Comparison of ENCODE assay signal across 11 cellular contexts in the genomic region with DNA sequence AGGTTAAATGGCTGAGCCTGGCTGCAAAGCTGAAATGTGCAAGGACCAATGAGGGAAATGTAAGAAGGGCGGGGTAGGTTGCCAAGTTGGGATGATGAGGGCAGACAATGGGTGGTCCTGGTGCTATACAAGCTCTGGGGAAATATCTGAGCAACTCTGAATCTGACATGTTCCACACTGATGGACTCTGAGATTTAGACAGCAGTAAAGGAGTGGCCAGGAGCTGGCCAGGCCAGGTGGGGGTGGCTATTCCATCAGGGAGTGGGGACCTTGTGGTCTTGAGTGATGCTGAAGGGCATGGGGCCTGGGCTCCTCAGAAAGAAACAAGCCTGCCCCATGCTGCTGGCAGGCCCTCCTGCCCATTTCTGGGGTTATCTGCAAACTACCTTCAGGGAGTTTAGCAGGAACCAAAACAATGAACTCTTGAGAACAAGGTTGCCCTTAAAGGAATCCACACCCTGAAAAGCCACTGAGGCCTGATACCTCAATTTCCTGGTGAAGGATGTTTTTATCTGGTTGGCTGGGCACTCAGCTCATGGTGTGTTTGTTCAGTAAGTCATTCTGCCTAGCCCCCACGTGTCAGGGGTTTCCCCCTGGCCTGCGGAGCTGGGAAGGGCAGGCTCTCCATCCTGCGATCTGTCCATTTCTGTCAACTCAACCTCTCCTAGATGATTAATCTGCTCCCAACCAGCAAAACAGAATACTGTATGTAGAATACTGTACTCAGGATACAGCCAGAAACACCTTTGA.
A peak's percentile ranks its signal among the peaks of the same experiment; 100 is the strongest.
DNase-seq lines count a peak whose midpoint lies in the region; ATAC-seq, FAIRE-seq and TF ChIP-seq lines count a peak whose summit lies in the region.
"Had no signal": no experiment of that assay in that cellular context is flagged by ENCODE, and none has a peak within 500 bp of the region (broad histone marks: within the 10 kb centered on the region; RNA-seq: fewer than 3 reads in every experiment).

No MANE protein-coding gene starts in this region.

- no peak overlapping the region for H2AFZ ChIP-seq in KMS-11 (ENCODE audit: low read depth)

- no peaks in the 10 kb centered on the region for H3K9me3 ChIP-seq in mesodermal cell (ENCODE audit: control insufficient read depth, low read length)

- H3K27ac Mint-ChIP-seq in chondrocyte (ENCODE audit: unreplicated experiment), result peak overlapping the region; percentile 97
- H3K27ac Mint-ChIP-seq in activated CD8-positive, alpha-beta T cell treated with anti-CD3 and anti-CD28 coated beads, Interleukin-2, amount 10 ng/mL, durations not matched to agents 7 days and 5 days, result no peak overlapping the region
- H3K27ac Mint-ChIP-seq in T-helper 2 cell treated with Interferon-gamma antibody and Interleukin-4, amounts not matched to agents 5 μg/mL and 100 μg/mL, for 36 hours, result no peak overlapping the region

- POLR2A ChIA-PET in activated CD8-positive, alpha-beta T cell treated with anti-CD3 and anti-CD28 coated beads, Interleukin-2, amount 10 ng/mL, durations not matched to agents 7 days and 5 days (lab: Charles Lee), result no interaction called here

- H3K4me1 Mint-ChIP-seq in chondrocyte (ENCODE audit: low read depth), result peaks cover 64% of the 10 kb centered on the region
- H3K4me1 Mint-ChIP-seq in activated CD8-positive, alpha-beta T cell treated with anti-CD3 and anti-CD28 coated beads, Interleukin-2, amount 10 ng/mL, durations not matched to agents 7 days and 5 days (ENCODE audit: low read depth), result no peaks in the 10 kb centered on the region
- no peaks in the 10 kb centered on the region for H3K4me1 Mint-ChIP-seq in T-helper 2 cell treated with Interferon-gamma antibody and Interleukin-4, amounts not matched to agents 5 μg/mL and 100 μg/mL, for 36 hours (ENCODE audit: low read depth)

- H3K27me3 Mint-ChIP-seq in chondrocyte (ENCODE audit: low read depth), result no peaks in the 10 kb centered on the region
- H3K27me3 Mint-ChIP-seq in activated CD8-positive, alpha-beta T cell treated with anti-CD3 and anti-CD28 coated beads, Interleukin-2, amount 10 ng/mL, durations not matched to agents 7 days and 5 days (ENCODE audit: low read depth), result peaks cover 2% of the 10 kb centered on the region
- H3K27me3 Mint-ChIP-seq in T-helper 2 cell treated with Interferon-gamma antibody and Interleukin-4, amounts not matched to agents 5 μg/mL and 100 μg/mL, for 36 hours (ENCODE audit: low read depth), result no peaks in the 10 kb centered on the region

- DNase-seq in ACHN (peak; percentile 74), chondrocyte (ENCODE audit: low spot score) (no peak), GM19239 (ENCODE audit: insufficient read length, low spot score) (no peak), NCI-H2107 (lab: John Stamatoyannopoulos, UW) (no peak)
- no peak for DNase-seq in activated CD8-positive, alpha-beta T cell treated with anti-CD3 and anti-CD28 coated beads, Interleukin-2, amount 10 ng/mL, durations not matched to agents 7 days and 5 days
- DNase-seq in T-helper 2 cell treated with Interferon-gamma antibody and Interleukin-4, amounts not matched to agents 5 μg/mL and 100 μg/mL, for 36 hours (ENCODE audit: low spot score), result no peak
- DNase-seq: activated gamma-delta T cell; NCI-H1417 treated with DMSO at 0.1 percent for 48 hours; stimulated activated CD4-positive, alpha-beta T cell treated with anti-CD3 and anti-CD28 coated beads, Interleukin-1b, Interleukin-23, amount 100 ng/mL, for 48 hours had no signal

- H3K9ac ChIP-seq in KMS-11, result no peak overlapping the region

- no peaks in the 10 kb centered on the region for H3K27me3 ChIP-seq in KMS-11 (ENCODE audit: insufficient read depth, low read depth)

- H3K4me1 ChIP-seq in KMS-11 (ENCODE audit: low read depth, poor library complexity, severe bottlenecking) (peaks cover 13% of the 10 kb centered on the region), mesodermal cell (ENCODE audit: control insufficient read depth, insufficient read depth, low read length, poor library complexity, severe bottlenecking) (peaks cover 16% of the 10 kb centered on the region)

- H3K4me3 Mint-ChIP-seq in chondrocyte (ENCODE audit: unreplicated experiment), result no peak overlapping the region
- H3K4me3 Mint-ChIP-seq in activated CD8-positive, alpha-beta T cell treated with anti-CD3 and anti-CD28 coated beads, Interleukin-2, amount 10 ng/mL, durations not matched to agents 7 days and 5 days, result no peak overlapping the region
- no peak overlapping the region for H3K4me3 Mint-ChIP-seq in T-helper 2 cell treated with Interferon-gamma antibody and Interleukin-4, amounts not matched to agents 5 μg/mL and 100 μg/mL, for 36 hours

- no peak for ATAC-seq in activated CD8-positive, alpha-beta T cell treated with anti-CD3 and anti-CD28 coated beads, Interleukin-2, amount 10 ng/mL, durations not matched to agents 7 days and 5 days

- WGBS in mesodermal cell (ENCODE audit: insufficient coverage in 2 of 2), 2 experiments, result 84 to 94% methylated on average over 1 to 4 of the region's 4 CpGs

- no peaks in the 10 kb centered on the region for H3K9me3 Mint-ChIP-seq in chondrocyte (ENCODE audit: low read depth)
- no peaks in the 10 kb centered on the region for H3K9me3 Mint-ChIP-seq in activated CD8-positive, alpha-beta T cell treated with anti-CD3 and anti-CD28 coated beads, Interleukin-2, amount 10 ng/mL, durations not matched to agents 7 days and 5 days (ENCODE audit: insufficient read depth)
- no peaks in the 10 kb centered on the region for H3K9me3 Mint-ChIP-seq in T-helper 2 cell treated with Interferon-gamma antibody and Interleukin-4, amounts not matched to agents 5 μg/mL and 100 μg/mL, for 36 hours

- no peaks in the 10 kb centered on the region for H3K36me3 Mint-ChIP-seq in chondrocyte (ENCODE audit: low read depth)
- H3K36me3 Mint-ChIP-seq in activated CD8-positive, alpha-beta T cell treated with anti-CD3 and anti-CD28 coated beads, Interleukin-2, amount 10 ng/mL, durations not matched to agents 7 days and 5 days (ENCODE audit: low read depth), result no peaks in the 10 kb centered on the region
- no peaks in the 10 kb centered on the region for H3K36me3 Mint-ChIP-seq in T-helper 2 cell treated with Interferon-gamma antibody and Interleukin-4, amounts not matched to agents 5 μg/mL and 100 μg/mL, for 36 hours (ENCODE audit: low read depth)

- no peaks in the 10 kb centered on the region for H4K20me1 ChIP-seq in KMS-11 (ENCODE audit: insufficient read depth)

- no peak for TF ChIP-seq CTCF in KMS-11 (conservative IDR thresholded peaks at IDR 0.05; ENCODE audit: low read depth, low read length)
- TF ChIP-seq CTCF in chondrocyte (IDR thresholded peaks at IDR 0.05), result no peak

- no peak overlapping the region for H3K4me3 ChIP-seq in KMS-11 (IDR thresholded peaks at IDR 0.05; ENCODE audit: insufficient read depth, low read depth, low read length)
- H3K4me3 ChIP-seq in mesodermal cell (ENCODE audit: extremely low read depth, insufficient read depth, low read length, poor library complexity, severe bottlenecking), result no peak overlapping the region

- H3K79me2 ChIP-seq in KMS-11 (ENCODE audit: insufficient read depth, low read depth), result no peaks in the 10 kb centered on the region

- no peak for FAIRE-seq in GM19239 (lab: Jason Lieb, UNC)

- peak overlapping the region; percentile 11; the same call in 1 of the 2 replicates for H3K4me2 ChIP-seq in KMS-11

- in situ Hi-C loops in ACHN (cut with HindIII; ENCODE audit: low pct_ligation_motif_present, low pct_unique_long_range_greater_than_20kb, low sequenced_read_pairs), result no loop called here

- CTCF ChIA-PET in activated CD8-positive, alpha-beta T cell treated with anti-CD3 and anti-CD28 coated beads, Interleukin-2, amount 10 ng/mL, durations not matched to agents 7 days and 5 days (lab: Charles Lee), result no interaction called here

- H3K27ac ChIP-seq in KMS-11, result no peak overlapping the region
- H3K27ac ChIP-seq in mesodermal cell (ENCODE audit: low read depth, low read length, severe bottlenecking), result peak overlapping the region; percentile 18

- H3K36me3 ChIP-seq in KMS-11 (ENCODE audit: insufficient read depth) (no peaks in the 10 kb centered on the region), mesodermal cell (ENCODE audit: control insufficient read depth, insufficient read depth, low read length) (no peaks in the 10 kb centered on the region)
